In the genomic region with DNA sequence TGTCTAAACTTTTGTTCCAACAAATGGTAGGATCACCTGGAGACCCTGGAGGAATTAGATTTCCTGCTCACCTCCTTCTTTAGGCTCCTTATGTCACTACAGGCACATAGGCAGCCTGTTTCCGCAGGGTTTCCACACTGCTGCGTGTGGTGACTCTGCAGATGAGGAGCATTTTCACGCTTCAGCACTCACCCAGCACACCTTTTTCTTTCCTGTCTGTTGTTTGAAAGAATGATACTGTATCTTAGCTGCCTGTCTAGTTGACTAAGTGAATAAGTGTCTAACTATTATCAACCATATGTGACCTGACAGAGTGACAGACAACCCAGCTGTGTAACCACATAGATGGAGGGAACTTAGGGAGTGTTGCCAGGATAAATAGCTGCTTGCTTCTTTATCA, we compare ENCODE assay signal across 29 cellular contexts.
"Had no signal": no experiment of that assay in that cellular context is flagged by ENCODE, and none has a peak within 500 bp of the region (broad histone marks: within the 10 kb centered on the region; RNA-seq: fewer than 3 reads in every experiment).

No MANE protein-coding gene starts in this region.

- H3K27me3 ChIP-seq: adrenal gland, body of pancreas, esophagus squamous epithelium, gastroesophageal sphincter had no signal

- H3K4me3 ChIP-seq: adrenal gland, body of pancreas, esophagus squamous epithelium, gastroesophageal sphincter had no signal

- H3K4me3 Mint-ChIP-seq: activated CD4-positive, alpha-beta memory T cell treated with anti-CD3 and anti-CD28 coated beads for 36 hours; activated CD4-positive, alpha-beta T cell treated with anti-CD3 and anti-CD28 coated beads for 36 hours; activated CD4-positive, alpha-beta T cell treated with anti-CD3 and anti-CD28 coated beads, Interleukin-2, amount 10 ng/mL, durations not matched to agents 24 days and 14 days; activated CD8-positive, alpha-beta T cell treated with anti-CD3 and anti-CD28 coated beads, Interleukin-2, amount 10 ng/mL, durations not matched to agents 7 days and 5 days; activated naive CD8-positive, alpha-beta T cell; activated T-cell treated with anti-CD3 and anti-CD28 coated beads, Interleukin-2, amount 50 U/mL, for 24 hours; activated T-cell treated with anti-CD3 and anti-CD28 coated beads, Interleukin-2, amount 50 U/mL, for 72 hours; activated T-helper 17 cell treated with anti-CD3 and anti-CD28 coated beads, Interleukin-2, amount 50 U/mL, for 72 hours; effector memory CD8-positive, alpha-beta T cell had no signal

- H3K4me1 Mint-ChIP-seq: activated CD4-positive, alpha-beta T cell treated with anti-CD3 and anti-CD28 coated beads for 36 hours; activated CD4-positive, alpha-beta T cell treated with anti-CD3 and anti-CD28 coated beads, Interleukin-2, amount 10 ng/mL, durations not matched to agents 24 days and 14 days; activated T-helper 17 cell treated with anti-CD3 and anti-CD28 coated beads, Interleukin-2, amount 50 U/mL, for 72 hours had no signal

- DNase-seq: activated CD4-positive, alpha-beta memory T cell treated with anti-CD3 and anti-CD28 coated beads for 36 hours; activated CD4-positive, alpha-beta T cell treated with anti-CD3 and anti-CD28 coated beads for 36 hours; activated CD4-positive, alpha-beta T cell treated with anti-CD3 and anti-CD28 coated beads, Interleukin-2, amount 10 ng/mL, durations not matched to agents 24 days and 14 days; activated CD4-positive, CD25-positive, alpha-beta regulatory T cell; activated CD4-positive, CD25-positive, alpha-beta regulatory T cell treated with anti-CD3 and anti-CD28 coated beads, Interleukin-2, amount 50 U/mL, for 72 hours; activated CD8-positive, alpha-beta memory T cell treated with anti-CD3 and anti-CD28 coated beads, Interleukin-2, amount 50 U/mL, for 48 hours; activated CD8-positive, alpha-beta T cell treated with anti-CD3 and anti-CD28 coated beads, Interleukin-2, amount 10 ng/mL, durations not matched to agents 7 days and 5 days; activated effector memory CD4-positive, alpha-beta T cell treated with Interleukin-2 at 50 U/mL for 16 hours; activated gamma-delta T cell treated with Interleukin-2 at 50 U/mL for 16 hours; activated naive CD4-positive, alpha-beta T cell treated with anti-CD3 and anti-CD28 coated beads, Interleukin-2, amount 50 U/mL, for 16 hours; activated naive CD4-positive, alpha-beta T cell treated with Interleukin-2 at 50 U/mL for 16 hours; activated T-cell treated with anti-CD3 and anti-CD28 coated beads for 4 hours; activated T-cell treated with anti-CD3 and anti-CD28 coated beads, Interleukin-2, amount 50 U/mL, for 24 hours; activated T-cell treated with anti-CD3 and anti-CD28 coated beads, Interleukin-2, amount 50 U/mL, for 72 hours; adrenal gland; amygdala; aorta; body of pancreas; cortex of kidney; dermis blood vessel endothelial cell; effector CD4-positive, alpha-beta T cell; effector memory CD8-positive, alpha-beta T cell; esophagus squamous epithelium; foreskin melanocyte; T-helper 2 cell had no signal

- H3K27ac Mint-ChIP-seq: activated CD4-positive, alpha-beta memory T cell treated with anti-CD3 and anti-CD28 coated beads for 36 hours; activated CD4-positive, alpha-beta T cell treated with anti-CD3 and anti-CD28 coated beads for 36 hours; activated CD4-positive, alpha-beta T cell treated with anti-CD3 and anti-CD28 coated beads, Interleukin-2, amount 10 ng/mL, durations not matched to agents 24 days and 14 days; activated CD8-positive, alpha-beta T cell treated with anti-CD3 and anti-CD28 coated beads, Interleukin-2, amount 10 ng/mL, durations not matched to agents 7 days and 5 days; activated naive CD8-positive, alpha-beta T cell; activated T-cell treated with anti-CD3 and anti-CD28 coated beads, Interleukin-2, amount 50 U/mL, for 24 hours; activated T-cell treated with anti-CD3 and anti-CD28 coated beads, Interleukin-2, amount 50 U/mL, for 72 hours; activated T-helper 17 cell treated with anti-CD3 and anti-CD28 coated beads, Interleukin-2, amount 50 U/mL, for 72 hours; effector memory CD8-positive, alpha-beta T cell had no signal

- H3K27ac ChIP-seq: adrenal gland, body of pancreas, epithelial cell of prostate, esophagus squamous epithelium, gastroesophageal sphincter had no signal

- H3K36me3 ChIP-seq: adrenal gland had no signal

- H3K4me1 ChIP-seq: adrenal gland, body of pancreas, esophagus squamous epithelium, gastroesophageal sphincter had no signal

- H3K27me3 Mint-ChIP-seq: activated CD4-positive, alpha-beta T cell treated with anti-CD3 and anti-CD28 coated beads for 36 hours; activated CD4-positive, alpha-beta T cell treated with anti-CD3 and anti-CD28 coated beads, Interleukin-2, amount 10 ng/mL, durations not matched to agents 24 days and 14 days; activated naive CD8-positive, alpha-beta T cell; activated T-cell treated with anti-CD3 and anti-CD28 coated beads, Interleukin-2, amount 50 U/mL, for 24 hours; activated T-helper 17 cell treated with anti-CD3 and anti-CD28 coated beads, Interleukin-2, amount 50 U/mL, for 72 hours had no signal

- ATAC-seq: activated CD4-positive, alpha-beta T cell treated with anti-CD3 and anti-CD28 coated beads for 36 hours; activated CD8-positive, alpha-beta T cell treated with anti-CD3 and anti-CD28 coated beads, Interleukin-2, amount 10 ng/mL, durations not matched to agents 7 days and 5 days; activated T-cell treated with anti-CD3 and anti-CD28 coated beads, Interleukin-2, amount 50 U/mL, for 72 hours; activated T-helper 17 cell treated with anti-CD3 and anti-CD28 coated beads, Interleukin-2, amount 50 U/mL, for 72 hours; body of pancreas; effector memory CD8-positive, alpha-beta T cell; gastroesophageal sphincter had no signal
